1 cellular context compared by ENCODE assay signal in genomic region chr7:158831738-158832091, GRCh38.
TF ChIP-seq lines count a peak whose summit lies in the region.

No MANE protein-coding gene starts in this region.

TF ChIP-seq in K562, 482 proteins besides CTCF, POLR2A, EP300 and RAD21 (continued from another document):
- TF ChIP-seq RREB1 (CRISPR knock-in tag; IDR thresholded peaks at IDR 0.05) = no peak
- no peak for TF ChIP-seq ZNF165 (CRISPR knock-in tag; IDR thresholded peaks at IDR 0.05; ENCODE audit: borderline replicate concordance)
- no peak for TF ChIP-seq NR2C2 (CRISPR knock-in tag; IDR thresholded peaks at IDR 0.05)
- TF ChIP-seq NR2C2 (tag; IDR thresholded peaks at IDR 0.05) = no peak
- TF ChIP-seq E2F3 (CRISPR knock-in tag; IDR thresholded peaks at IDR 0.05) = no peak
- peak; percentile 48 for TF ChIP-seq E2F8 (IDR thresholded peaks at IDR 0.05; ENCODE audit: low read depth, partially characterized antibody)
- TF ChIP-seq ZNF592 (IDR thresholded peaks at IDR 0.05) = peak; percentile 76
- peak; percentile 52 for TF ChIP-seq EP400 (IDR thresholded peaks at IDR 0.05)
- 0 out of 2 replicates have a peak, but pooled peaks have one; percentile 25 for TF ChIP-seq BACH1 (tag; IDR thresholded peaks at IDR 0.05)
- no peak for TF ChIP-seq NR2F6 (CRISPR knock-in tag; IDR thresholded peaks at IDR 0.05)
- peak; percentile 46 for TF ChIP-seq NUFIP1 (IDR thresholded peaks at IDR 0.05; ENCODE audit: partially characterized antibody)
- TF ChIP-seq MEIS2 (IDR thresholded peaks at IDR 0.05; ENCODE audit: partially characterized antibody) = no peak
- no peak for TF ChIP-seq ZNF197 (CRISPR knock-in tag; IDR thresholded peaks at IDR 0.05; ENCODE audit: low read depth)
- TF ChIP-seq ZNF3 (CRISPR knock-in tag; IDR thresholded peaks at IDR 0.05) = no peak
- no peak for TF ChIP-seq RBM22 (IDR thresholded peaks at IDR 0.05; ENCODE audit: low read depth, low read length, poor library complexity, severe bottlenecking)
- TF ChIP-seq ELF1 (tag; IDR thresholded peaks at IDR 0.05) = peak; percentile 65
- peak; percentile 64; the same call in 1 of the 2 replicates for TF ChIP-seq MAX (CRISPR knock-in tag; IDR thresholded peaks at IDR 0.05)
- TF ChIP-seq GATAD2A (IDR thresholded peaks at IDR 0.05) = 0 out of 2 replicates have a peak, but pooled peaks have one; percentile 17
- peak in 1 of 2 experiments; percentile 36 for TF ChIP-seq E2F6 (IDR thresholded peaks at IDR 0.05; ENCODE audit: borderline replicate concordance in 1 of 2, extremely low read depth in 1 of 2, insufficient read depth in 1 of 2, insufficient read length in 1 of 2, low read depth in 1 of 2, low read length in 1 of 2, poor library complexity in 1 of 2, severe bottlenecking in 1 of 2)
- TF ChIP-seq RAD51 (IDR thresholded peaks at IDR 0.05; ENCODE audit: borderline replicate concordance, low read depth) = peak; percentile 26; the same call in 1 of the 2 replicates
- no peak for TF ChIP-seq ETV5 (CRISPR knock-in tag; IDR thresholded peaks at IDR 0.05; ENCODE audit: low read depth)
- TF ChIP-seq UBTF (IDR thresholded peaks at IDR 0.05; ENCODE audit: borderline replicate concordance in 1 of 2, low read depth in 2 of 2, low read length in 2 of 2) = 0 out of 4 replicates have a peak, but pooled peaks of 1 of the 2 experiments have one; percentile 30
- no peak for TF ChIP-seq ZNF174 (CRISPR knock-in tag; IDR thresholded peaks at IDR 0.05)
- no peak for TF ChIP-seq ZNF695 (CRISPR knock-in tag; IDR thresholded peaks at IDR 0.05)
- no peak for TF ChIP-seq SNIP1 (IDR thresholded peaks at IDR 0.05; ENCODE audit: low read depth)
- TF ChIP-seq HEY1 (CRISPR knock-in tag; IDR thresholded peaks at IDR 0.05; ENCODE audit: borderline replicate concordance) = no peak
- no peak for TF ChIP-seq RFX5 (IDR thresholded peaks at IDR 0.05; ENCODE audit: low read depth, low read length)
- no peak for TF ChIP-seq PTRF (tag; IDR thresholded peaks at IDR 0.05)
- no peak for TF ChIP-seq HSF4 (CRISPR knock-in tag; IDR thresholded peaks at IDR 0.05; ENCODE audit: borderline replicate concordance)
- TF ChIP-seq CBX2 (IDR thresholded peaks at IDR 0.05; ENCODE audit: insufficient read depth, low read length, poor library complexity, severe bottlenecking) = no peak
- TF ChIP-seq NR3C1 (CRISPR knock-in tag; IDR thresholded peaks at IDR 0.05) = no peak
- no peak for TF ChIP-seq ZNF449 (CRISPR knock-in tag; IDR thresholded peaks at IDR 0.05)
- TF ChIP-seq SAFB (IDR thresholded peaks at IDR 0.05; ENCODE audit: borderline replicate concordance, low read depth, low read length) = no peak
- 0 out of 2 replicates have a peak, but pooled peaks have one; percentile 18 for TF ChIP-seq SPI1 (IDR thresholded peaks at IDR 0.05; ENCODE audit: borderline replicate concordance, low read depth, low read length)
TF ChIP-seq in K562: peak in this region for 23.
